Comparison of ENCODE assay signal across 8 cellular contexts in genomic region chr5:77851229-77852067, GRCh38.
DNase-seq lines count a peak whose midpoint lies in the region; ATAC-seq and TF ChIP-seq lines count a peak whose summit lies in the region.

No MANE protein-coding gene starts in this region.

- CTCF ChIA-PET in PC-3 (lab: Charles Lee), result no interaction called here

- intact Hi-C loops in lower lobe of right lung (cut with DNase I) (no loop called here), PC-3 (cut with micrococcal nuclease) (no loop called here)

- H3F3A ChIP-seq in MM.1S (ENCODE audit: insufficient read depth, low read length) (no peaks in the 10 kb centered on the region), PC-3 (ENCODE audit: low read length, unreplicated experiment) (no peaks in the 10 kb centered on the region)

- peak; percentile 24 for DNase-seq in DMS79 treated with DMSO at 0.1 percent for 48 hours (lab: John Stamatoyannopoulos, UW)
- no peak for DNase-seq in MM.1S
- DNase-seq in lower lobe of right lung, result no peak
- DNase-seq in thoracic aorta (ENCODE audit: low spot score), result no peak
- no peak for DNase-seq in PC-3
- no peak for DNase-seq in amniotic stem cell (lab: John Stamatoyannopoulos, UW)

- H3K4me3 ChIP-seq in MM.1S (ENCODE audit: low read length), result peak overlapping the region; percentile 49
- peak overlapping the region; percentile 71 for H3K4me3 ChIP-seq in duodenal mucosa (ENCODE audit: low read depth in 1 of 2, low read length in 2 of 2)
- H3K4me3 ChIP-seq in lower lobe of right lung, result peak overlapping the region; percentile 62
- H3K4me3 ChIP-seq in thoracic aorta, result peak overlapping the region; percentile 83
- H3K4me3 ChIP-seq in PC-3 (ENCODE audit: low read length), result no peak overlapping the region

- H3K4me2 ChIP-seq in MM.1S (ENCODE audit: low read depth, low read length) (peak overlapping the region; percentile 46), PC-3 (ENCODE audit: low read length) (no peak overlapping the region)

- TF ChIP-seq POLR2A in GM18505 (IDR thresholded peaks at IDR 0.05; ENCODE audit: borderline replicate concordance, extremely low read depth, insufficient read depth, insufficient read length), result no peak

- H3K27ac ChIP-seq in MM.1S (ENCODE audit: low read length) (no peak overlapping the region), duodenal mucosa (ENCODE audit: low read depth, low read length) (no peak overlapping the region), lower lobe of right lung (no peak overlapping the region), thoracic aorta (no peak overlapping the region), PC-3 (ENCODE audit: low read length) (no peak overlapping the region)

- H3K9me3 ChIP-seq in MM.1S (replicated peaks; ENCODE audit: insufficient read depth, low read length), result no peaks in the 10 kb centered on the region
- no peaks in the 10 kb centered on the region for H3K9me3 ChIP-seq in duodenal mucosa (ENCODE audit: control insufficient read depth in 1 of 2, low read length in 2 of 2)
- no peaks in the 10 kb centered on the region for H3K9me3 ChIP-seq in lower lobe of right lung
- H3K9me3 ChIP-seq in thoracic aorta, result no peaks in the 10 kb centered on the region
- H3K9me3 ChIP-seq in PC-3 (ENCODE audit: low read length), result no peaks in the 10 kb centered on the region

- H3K9ac ChIP-seq in MM.1S (ENCODE audit: low read length) (no peak overlapping the region), duodenal mucosa (ENCODE audit: low read depth in 1 of 2, low read length in 2 of 2) (no peak overlapping the region), PC-3 (ENCODE audit: low read length) (no peak overlapping the region)

- no peaks in the 10 kb centered on the region for H3K36me3 ChIP-seq in MM.1S (replicated peaks; ENCODE audit: insufficient read depth, low read length)
- no peaks in the 10 kb centered on the region for H3K36me3 ChIP-seq in duodenal mucosa (ENCODE audit: control insufficient read depth in 1 of 2, insufficient read depth in 2 of 2, low read length in 2 of 2)
- H3K36me3 ChIP-seq in lower lobe of right lung, result no peaks in the 10 kb centered on the region
- no peaks in the 10 kb centered on the region for H3K36me3 ChIP-seq in thoracic aorta
- H3K36me3 ChIP-seq in PC-3 (ENCODE audit: low read depth, low read length), result no peaks in the 10 kb centered on the region

- H3K79me2 ChIP-seq in MM.1S (ENCODE audit: low read length) (no peaks in the 10 kb centered on the region), PC-3 (ENCODE audit: low read length) (no peaks in the 10 kb centered on the region)

- H2AFZ ChIP-seq in MM.1S (ENCODE audit: low read length) (peak overlapping the region; percentile 74), PC-3 (ENCODE audit: low read length) (no peak overlapping the region)

- H3K4me1 ChIP-seq in MM.1S (ENCODE audit: low read length) (no peaks in the 10 kb centered on the region), duodenal mucosa (ENCODE audit: control insufficient read depth in 1 of 2, insufficient read depth in 2 of 2, low read length in 2 of 2) (peaks cover 7 to 13% of the 10 kb centered on the region in 2 donors), lower lobe of right lung (peaks cover 14% of the 10 kb centered on the region), thoracic aorta (ENCODE audit: control insufficient read depth in 1 of 2, low read depth in 2 of 2) (peaks cover 5 to 14% of the 10 kb centered on the region in 2 donors), PC-3 (ENCODE audit: insufficient read depth, low read length) (no peaks in the 10 kb centered on the region)

- H3K9me2 ChIP-seq in MM.1S (replicated peaks; ENCODE audit: insufficient read depth, low read length) (no peaks in the 10 kb centered on the region), PC-3 (replicated peaks; ENCODE audit: low read length) (no peaks in the 10 kb centered on the region)

- BruUV-seq in PC-3 (replicated peaks; lab: Mats Ljungman, UMichigan), result no TSS peak

- H4K20me1 ChIP-seq in MM.1S (ENCODE audit: insufficient read depth, low read length), result no peaks in the 10 kb centered on the region
- no peaks in the 10 kb centered on the region for H4K20me1 ChIP-seq in PC-3 (ENCODE audit: low read length)

- TF ChIP-seq CTCF in MM.1S (IDR thresholded peaks at IDR 0.05; ENCODE audit: low read length), result no peak
- no peak for TF ChIP-seq CTCF in lower lobe of right lung (IDR thresholded peaks at IDR 0.05)
- TF ChIP-seq CTCF in thoracic aorta (IDR thresholded peaks at IDR 0.05), result no peak
- no peak for TF ChIP-seq CTCF in PC-3 (conservative IDR thresholded peaks at IDR 0.05; ENCODE audit: low read depth, low read length)

- H3K27me3 ChIP-seq in MM.1S (replicated peaks; ENCODE audit: insufficient read depth, low read length) (no peaks in the 10 kb centered on the region), duodenal mucosa (ENCODE audit: control insufficient read depth in 1 of 2, insufficient read depth in 2 of 2, low read length in 2 of 2) (peaks cover 32 to 64% of the 10 kb centered on the region in 2 donors), lower lobe of right lung (ENCODE audit: low read depth) (peaks cover 31% of the 10 kb centered on the region), thoracic aorta (replicated peaks; ENCODE audit: insufficient read depth) (no peaks in the 10 kb centered on the region), PC-3 (ENCODE audit: low read length) (no peaks in the 10 kb centered on the region)

- ATAC-seq in lower lobe of right lung (peak; percentile 40 to 54), thoracic aorta (ENCODE audit: insufficient number of reproducible peaks, low FRiP score, low read depth) (no peak), PC-3 (no peak), GM18505 (IDR thresholded peaks at IDR 0.05; ENCODE audit: unreplicated experiment) (no peak)

- POLR2A ChIA-PET in PC-3 (lab: Charles Lee; ENCODE audit: unreplicated experiment), result no interaction called here

Comparison
In these comparisons a context has a peak if more than half of its experiments do, and no peak if none do; other contexts are left out.
1. ATAC-seq: peak in lower lobe of right lung (2 of 2); none in thoracic aorta (single experiment), PC-3 (single experiment) and GM18505 (single experiment).